Comparison of ENCODE assay signal across 8 cellular contexts in the genomic region with DNA sequence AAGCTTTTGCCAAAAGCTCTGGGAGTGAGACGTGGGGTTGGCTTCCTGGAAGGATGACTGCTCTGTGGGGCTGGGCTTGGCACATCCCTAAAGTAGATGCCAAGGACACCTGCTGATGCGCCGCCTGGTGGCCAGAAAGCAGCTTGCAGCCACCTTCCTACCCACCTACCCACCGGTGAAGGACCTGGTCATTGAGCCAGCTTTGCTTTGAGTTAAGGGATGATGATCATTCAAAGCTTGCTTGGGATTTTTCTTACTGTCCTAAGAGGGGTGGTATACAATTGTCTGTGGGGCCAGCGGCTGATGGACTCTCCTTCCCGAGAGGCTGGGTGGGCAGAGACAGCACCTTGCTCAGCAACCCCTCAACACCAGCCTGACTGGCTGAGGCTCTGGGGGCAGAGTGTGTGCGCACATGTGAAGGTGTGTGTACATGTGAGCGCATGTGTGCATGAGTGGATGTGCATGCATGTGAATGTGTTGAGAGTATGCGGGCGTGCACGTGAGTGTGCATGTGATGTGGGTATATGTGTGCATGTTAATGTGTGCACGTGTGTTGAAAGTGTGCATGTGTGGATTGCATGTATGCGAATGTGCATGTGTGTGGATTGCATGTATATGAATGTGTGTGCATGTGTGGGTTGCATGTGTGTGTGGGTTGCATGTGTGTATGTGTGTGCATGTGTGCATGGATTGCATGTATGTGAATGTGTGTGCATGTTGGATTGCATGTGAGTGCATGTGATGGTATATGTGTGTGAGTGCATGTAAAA.
DNase-seq lines count a peak whose midpoint lies in the region; ATAC-seq and TF ChIP-seq lines count a peak whose summit lies in the region.

No MANE protein-coding gene starts in this region.

- peak; percentile 88 for TF ChIP-seq CTCF in astrocyte of the cerebellum (IDR thresholded peaks at IDR 0.05; ENCODE audit: low read depth, low read length, missing control alignments)

- in situ Hi-C loops in KBM-7 (cut with MboI; ENCODE audit: low pct_unique_long_range_greater_than_20kb, low sequenced_read_pairs): no loop called here
- in situ Hi-C loops in astrocyte of the cerebellum (cut with HindIII; ENCODE audit: low sequenced_read_pairs): no loop called here

- H3K4me3 ChIP-seq in astrocyte of the cerebellum (ENCODE audit: low read depth, low read length): no peak overlapping the region

- no peak for ATAC-seq in GM18498 (IDR thresholded peaks at IDR 0.05; ENCODE audit: unreplicated experiment)

- DNase-seq in COR-L47 (lab: John Stamatoyannopoulos, UW) (peak; percentile 48), KBM-7 (peak; percentile 66), T1000 (lab: John Stamatoyannopoulos, UW) (peak; percentile 66), astrocyte of the cerebellum (ENCODE audit: low read depth) (no peak), iPS-NIHi7 (ENCODE audit: extremely low spot score) (peak; percentile 72), GOT3 (lab: John Stamatoyannopoulos, UW) (no peak)
- peak; percentile 71 to 73 for DNase-seq in stimulated activated CD4-positive, alpha-beta T cell treated with anti-CD3 and anti-CD28 coated beads, Interleukin-2, amount 100 ng/mL, for 48 hours

Comparison
In these comparisons a context has a peak if more than half of its experiments do, and no peak if none do; other contexts are left out.
1. DNase-seq: peak in COR-L47 (single experiment), KBM-7 (single experiment), T1000 (single experiment), iPS-NIHi7 (single experiment) and stimulated activated CD4-positive, alpha-beta T cell treated with anti-CD3 and anti-CD28 coated beads, Interleukin-2, amount 100 ng/mL, for 48 hours (2 of 2); none in astrocyte of the cerebellum (single experiment) and GOT3 (single experiment).